28 cellular contexts compared by ENCODE assay signal in genomic region chr22:39246690-39247332, GRCh38.
"Had no signal": no experiment of that assay in that cellular context is flagged by ENCODE, and none has a peak within 500 bp of the region (broad histone marks: within the 10 kb centered on the region; RNA-seq: fewer than 3 reads in every experiment).

No MANE protein-coding gene starts in this region.

- H3K27ac ChIP-seq: body of pancreas, pancreas, transverse colon had no signal

- H3K27me3 ChIP-seq: body of pancreas, pancreas had no signal

- H3K36me3 ChIP-seq: left ventricle myocardium inferior, pancreas, transverse colon had no signal

- FAIRE-seq: colon, pancreas had no signal

- H3K27me3 Mint-ChIP-seq: central memory CD8-positive, alpha-beta T cell had no signal

- H3K9me3 ChIP-seq: body of pancreas, left ventricle myocardium inferior, pancreas, transverse colon had no signal

- H3K4me3 ChIP-seq: body of pancreas, left ventricle myocardium inferior, pancreas, transverse colon had no signal

- H3K9me3 Mint-ChIP-seq: activated CD8-positive, alpha-beta T cell treated with anti-CD3 and anti-CD28 coated beads for 36 hours; activated naive CD8-positive, alpha-beta T cell treated with anti-CD3 and anti-CD28 coated beads, Interleukin-2, amount 50 U/mL, for 24 hours; central memory CD8-positive, alpha-beta T cell; mesothelial cell of epicardium; naive thymus-derived CD8-positive, alpha-beta T cell; stimulated activated naive B cell treated with anti-CD40 and anti-IgM and Interleukin-4, amounts not matched to agents 10 μg/mL and 1 μg/mL and 100 μg/mL, for 72 hours had no signal

- H3K36me3 Mint-ChIP-seq: activated CD8-positive, alpha-beta memory T cell treated with anti-CD3 and anti-CD28 coated beads, Interleukin-2, amount 10 ng/mL, durations not matched to agents 7 days and 5 days; mesothelial cell of epicardium had no signal

- ATAC-seq: activated CD8-positive, alpha-beta memory T cell treated with anti-CD3 and anti-CD28 coated beads, Interleukin-2, amount 10 ng/mL, durations not matched to agents 7 days and 5 days; activated CD8-positive, alpha-beta T cell treated with anti-CD3 and anti-CD28 coated beads for 36 hours; activated naive CD8-positive, alpha-beta T cell treated with anti-CD3 and anti-CD28 coated beads, Interleukin-2, amount 50 U/mL, for 24 hours; body of pancreas; esophagus mucosa; naive thymus-derived CD8-positive, alpha-beta T cell; pancreas; sciatic nerve; T-helper 17 cell had no signal

- H3K4me3 Mint-ChIP-seq: activated CD8-positive, alpha-beta memory T cell treated with anti-CD3 and anti-CD28 coated beads, Interleukin-2, amount 10 ng/mL, durations not matched to agents 7 days and 5 days; activated CD8-positive, alpha-beta T cell treated with anti-CD3 and anti-CD28 coated beads for 36 hours; activated naive CD8-positive, alpha-beta T cell treated with anti-CD3 and anti-CD28 coated beads, Interleukin-2, amount 50 U/mL, for 24 hours; stimulated activated naive B cell treated with anti-CD40 and anti-IgM and Interleukin-4, amounts not matched to agents 10 μg/mL and 1 μg/mL and 100 μg/mL, for 72 hours had no signal

- H3K27ac Mint-ChIP-seq: activated CD8-positive, alpha-beta memory T cell treated with anti-CD3 and anti-CD28 coated beads, Interleukin-2, amount 10 ng/mL, durations not matched to agents 7 days and 5 days; activated CD8-positive, alpha-beta T cell treated with anti-CD3 and anti-CD28 coated beads for 36 hours; activated naive CD8-positive, alpha-beta T cell treated with anti-CD3 and anti-CD28 coated beads, Interleukin-2, amount 50 U/mL, for 24 hours; mesothelial cell of epicardium; stimulated activated naive B cell treated with anti-CD40 and anti-IgM and Interleukin-4, amounts not matched to agents 10 μg/mL and 1 μg/mL and 100 μg/mL, for 72 hours had no signal

- DNase-seq: activated CD4-positive, alpha-beta T cell treated with anti-CD3 and anti-CD28 coated beads for 48 hours; activated CD4-positive, CD25-positive, alpha-beta regulatory T cell; activated CD8-positive, alpha-beta memory T cell treated with anti-CD3 and anti-CD28 coated beads, Interleukin-2, amount 10 ng/mL, durations not matched to agents 7 days and 5 days; activated CD8-positive, alpha-beta T cell treated with anti-CD3 and anti-CD28 coated beads for 36 hours; activated gamma-delta T cell; activated naive CD4-positive, alpha-beta T cell treated with anti-CD3 and anti-CD28 coated beads, Interleukin-2, amount 50 U/mL, for 16 hours; activated naive CD8-positive, alpha-beta T cell treated with anti-CD3 and anti-CD28 coated beads, Interleukin-2, amount 50 U/mL, for 24 hours; activated T-cell treated with anti-CD3 and anti-CD28 coated beads for 4 hours; body of pancreas; effector memory CD4-positive, alpha-beta T cell; foreskin melanocyte; glutamatergic neuron; hippocampal formation; left ventricle myocardium inferior; mammary epithelial cell; naive thymus-derived CD8-positive, alpha-beta T cell; stimulated activated CD4-positive, alpha-beta T cell treated with anti-CD3 and anti-CD28 coated beads, Interleukin-2, amount 100 ng/mL, for 48 hours; stimulated activated CD8-positive, alpha-beta memory T cell treated with anti-CD3 and anti-CD28 coated beads, Interleukin-4, amount 100 ng/mL, for 48 hours; stimulated activated naive B cell treated with anti-CD40 and anti-IgM and Interleukin-4, amounts not matched to agents 10 μg/mL and 1 μg/mL and 100 μg/mL, for 72 hours; SW 1271; T-helper 17 cell; transverse colon had no signal
